ENCODE assay signal across 9 cellular contexts in the genomic region with DNA sequence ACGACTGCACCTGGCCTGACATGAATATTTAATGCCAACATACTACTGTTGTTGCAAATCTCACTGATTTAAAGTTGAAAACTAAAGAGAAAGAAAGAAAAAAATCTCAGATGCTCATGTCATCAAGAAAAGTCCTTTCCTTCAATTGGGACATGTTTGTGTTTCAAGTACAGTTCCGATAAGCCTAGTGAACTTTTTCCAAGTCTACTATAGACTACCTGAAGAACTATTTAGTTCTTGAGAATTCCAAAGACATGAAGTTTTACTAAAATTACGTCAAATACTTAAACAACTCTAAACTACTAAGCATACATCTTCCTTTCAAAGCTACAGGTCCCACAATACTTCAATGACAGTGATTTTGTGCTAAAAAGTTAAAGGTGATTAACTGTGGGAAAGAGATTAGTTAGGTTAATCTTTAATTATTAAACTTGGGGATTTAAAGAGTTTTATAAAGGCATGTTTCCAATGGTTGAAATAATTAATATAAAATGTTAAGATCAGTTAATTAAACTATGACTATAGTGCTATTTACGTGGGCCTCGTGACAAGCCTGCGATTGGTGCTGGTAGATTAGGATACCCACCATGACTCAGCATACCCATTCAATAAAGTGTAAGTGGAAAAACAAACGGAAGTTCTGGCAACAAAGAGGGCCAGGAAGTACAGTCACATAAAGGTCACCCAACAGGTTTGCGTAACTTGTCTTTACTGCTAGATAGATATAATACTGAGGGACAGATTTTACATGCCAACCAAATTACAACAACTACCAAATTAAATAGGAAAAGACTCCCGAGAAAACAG. TPM values are rescaled to one million over a fixed set of nuclear protein-coding genes. Genes with fewer than 3 reads are reported as not detected.
DNase-seq lines count a peak whose midpoint lies in the region; ATAC-seq and TF ChIP-seq lines count a peak whose summit lies in the region.
"Had no signal": no experiment of that assay in that cellular context is flagged by ENCODE, and none has a peak within 500 bp of the region (broad histone marks: within the 10 kb centered on the region; RNA-seq: fewer than 3 reads in every experiment).

No MANE protein-coding gene starts in this region.

- no peak for TF ChIP-seq POLR2A in body of pancreas (IDR thresholded peaks at IDR 0.05)

- intact Hi-C loops in body of pancreas (cut with DNase I) (no loop called here), lower lobe of right lung (cut with DNase I) (no loop called here)

- H3K27me3 ChIP-seq in body of pancreas (no peaks in the 10 kb centered on the region), lower lobe of right lung (ENCODE audit: low read depth) (no peaks in the 10 kb centered on the region)

- peak; percentile 98 for ATAC-seq in body of pancreas
- peak; percentile 86 to 95 for ATAC-seq in lower lobe of right lung
- no peak for ATAC-seq in HG03135 (IDR thresholded peaks at IDR 0.05; ENCODE audit: unreplicated experiment)

- POLR2A ChIA-PET in HEK293T (lab: Yijun Ruan, JAX) = no interaction called here

- H3K27ac ChIP-seq in body of pancreas = peak overlapping the region; percentile 13 to 72 (median 50)
- peak overlapping the region; percentile 22 for H3K27ac ChIP-seq in lower lobe of right lung
- H3K27ac ChIP-seq: WERI-Rb-1 had no signal

- 15 to 19% methylated on average over 9 of the region's 9 CpGs for WGBS in body of pancreas, 2 donors

- H3K36me3 ChIP-seq in body of pancreas (replicated peaks in 1 of 2; ENCODE audit: insufficient read depth in 1 of 2, low read depth in 2 of 2) (no peaks in the 10 kb centered on the region), lower lobe of right lung (peaks cover 24% of the 10 kb centered on the region)
- H3K36me3 ChIP-seq: WERI-Rb-1 had no signal

- H3K4me1 ChIP-seq in body of pancreas (peaks cover 17% of the 10 kb centered on the region), lower lobe of right lung (peaks cover 7% of the 10 kb centered on the region)

- CTCF ChIA-PET in HEK293T (lab: Yijun Ruan, JAX) = no interaction called here

- peak; percentile 56 for DNase-seq in COLO829 (ENCODE audit: low spot score)
- DNase-seq in M059J (ENCODE audit: low read depth) = peak; percentile 89
- DNase-seq in body of pancreas = peak; percentile 53 to 83 (median 72)
- no peak for DNase-seq in lower lobe of right lung
- no peak for DNase-seq in activated CD8-positive, alpha-beta memory T cell treated with anti-CD3 and anti-CD28 coated beads, Interleukin-2, amount 50 U/mL, for 48 hours
- no peak for DNase-seq in HEK293T (ENCODE audit: extremely low spot score)
- no peak for DNase-seq in globus pallidus (ENCODE audit: low spot score)
- DNase-seq: WERI-Rb-1 had no signal

- no peak overlapping the region for H3K4me3 ChIP-seq in body of pancreas
- H3K4me3 ChIP-seq in lower lobe of right lung = no peak overlapping the region

- H3K9me3 ChIP-seq in body of pancreas (no peaks in the 10 kb centered on the region), lower lobe of right lung (no peaks in the 10 kb centered on the region)

- TF ChIP-seq CTCF in body of pancreas (IDR thresholded peaks at IDR 0.05) = no peak
- no peak for TF ChIP-seq CTCF in lower lobe of right lung (IDR thresholded peaks at IDR 0.05)

TF ChIP-seq in HEK293T, 16 proteins besides CTCF, POLR2A, EP300 and RAD21:
- TF ChIP-seq FOXA1 (IDR thresholded peaks at IDR 0.05) (no peak), CTBP1 (IDR thresholded peaks at IDR 0.05; ENCODE audit: borderline replicate concordance) (no peak), TARDBP (IDR thresholded peaks at IDR 0.05) (no peak), L3MBTL2 (conservative IDR thresholded peaks at IDR 0.05) (no peak), FOXK2 (IDR thresholded peaks at IDR 0.05) (no peak), BHLHE40 (IDR thresholded peaks at IDR 0.05; ENCODE audit: borderline replicate concordance) (no peak), ARNT (IDR thresholded peaks at IDR 0.05) (no peak), SP1 (IDR thresholded peaks at IDR 0.05) (no peak), FOXM1 (IDR thresholded peaks at IDR 0.05; ENCODE audit: borderline replicate concordance) (no peak), SUZ12 (IDR thresholded peaks at IDR 0.05) (no peak), ZNF384 (IDR thresholded peaks at IDR 0.05) (no peak)
- TF ChIP-seq, protein P1, sequence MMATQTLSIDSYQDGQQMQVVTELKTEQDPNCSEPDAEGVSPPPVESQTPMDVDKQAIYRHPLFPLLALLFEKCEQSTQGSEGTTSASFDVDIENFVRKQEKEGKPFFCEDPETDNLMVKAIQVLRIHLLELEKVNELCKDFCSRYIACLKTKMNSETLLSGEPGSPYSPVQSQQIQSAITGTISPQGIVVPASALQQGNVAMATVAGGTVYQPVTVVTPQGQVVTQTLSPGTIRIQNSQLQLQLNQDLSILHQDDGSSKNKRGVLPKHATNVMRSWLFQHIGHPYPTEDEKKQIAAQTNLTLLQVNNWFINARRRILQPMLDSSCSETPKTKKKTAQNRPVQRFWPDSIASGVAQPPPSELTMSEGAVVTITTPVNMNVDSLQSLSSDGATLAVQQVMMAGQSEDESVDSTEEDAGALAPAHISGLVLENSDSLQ (IDR thresholded peaks at IDR 0.05) = no peak
TF ChIP-seq in HEK293T: peak in this region for 0.

RNA-seq across cellular contexts. Expression of a gene that starts 55.5 kb away (rescaled TPM):
- 47.0 and 74.5 TPM in 2 replicates for total RNA-seq in M059J (2014; rRNA removed; shearing (Covaris generic))
- total RNA-seq in body of pancreas = 10 to 100 TPM; 44.9 to 46.5 TPM
- 86.9 TPM for total RNA-seq in lower lobe of right lung

RNA-seq across cellular contexts. Expression of a gene that starts 55.9 kb away (rescaled TPM):
- 7.5 and 11.4 TPM in 2 replicates for total RNA-seq in M059J (2014; rRNA removed; shearing (Covaris generic))
- 10 to 100 TPM in 1 of 2 donors, 1 to 10 TPM in 1; 8.8 to 11.2 TPM for total RNA-seq in body of pancreas
- total RNA-seq in lower lobe of right lung = 20.8 TPM

Comparison
In these comparisons a context has a peak if more than half of its experiments do, and no peak if none do; other contexts are left out.
1. DNase-seq: peak in COLO829 (single experiment), M059J (single experiment) and body of pancreas (4 of 4); none in lower lobe of right lung (single experiment), activated CD8-positive, alpha-beta memory T cell treated with anti-CD3 and anti-CD28 coated beads, Interleukin-2, amount 50 U/mL, for 48 hours (single experiment), HEK293T (single experiment) and globus pallidus (single experiment).